ENCODE assay signal across 1 cellular context in genomic region chr4:15714616-15715015, GRCh38.
TF ChIP-seq lines count a peak whose summit lies in the region.

No MANE protein-coding gene starts in this region.

TF ChIP-seq in K562, 482 proteins besides CTCF, POLR2A, EP300 and RAD21 (continues in another document):
- TF ChIP-seq FOXO4 (CRISPR knock-in tag; IDR thresholded peaks at IDR 0.05) (no peak), MEIS2 (IDR thresholded peaks at IDR 0.05; ENCODE audit: partially characterized antibody) (peak; percentile 33), PKNOX1 (IDR thresholded peaks at IDR 0.05) (peak; percentile 24; the same call in 1 of the 2 replicates), SMARCC2 (IDR thresholded peaks at IDR 0.05; ENCODE audit: low read depth) (no peak), ZNF398 (CRISPR knock-in tag; IDR thresholded peaks at IDR 0.05) (no peak), PTBP1 (IDR thresholded peaks at IDR 0.05; ENCODE audit: low read depth, low read length) (no peak), GATAD2B (IDR thresholded peaks at IDR 0.05; ENCODE audit: borderline replicate concordance) (no peak), MGA (IDR thresholded peaks at IDR 0.05) (peak; percentile 38; the same call in 1 of the 2 replicates), ZNF592 (IDR thresholded peaks at IDR 0.05) (no peak), ZNF444 (CRISPR knock-in tag; IDR thresholded peaks at IDR 0.05) (no peak), L3MBTL2 (IDR thresholded peaks at IDR 0.05) (0 out of 2 replicates have a peak, but pooled peaks have one; percentile 20), SRSF3 (IDR thresholded peaks at IDR 0.05; ENCODE audit: insufficient read depth, low read length) (no peak), ZBTB43 (CRISPR knock-in tag; IDR thresholded peaks at IDR 0.05) (no peak), USF2 (CRISPR knock-in tag; IDR thresholded peaks at IDR 0.05) (peak; percentile 39), NCOA6 (IDR thresholded peaks at IDR 0.05) (no peak), RAD51 (IDR thresholded peaks at IDR 0.05; ENCODE audit: borderline replicate concordance, low read depth) (peak; percentile 65; the same call in 1 of the 2 replicates), DDX20 (tag; IDR thresholded peaks at IDR 0.05; ENCODE audit: low read depth) (no peak), GABPB1 (CRISPR knock-in tag; IDR thresholded peaks at IDR 0.05) (no peak), RBM25 (IDR thresholded peaks at IDR 0.05; ENCODE audit: low read depth, low read length, severe bottlenecking) (peak; percentile 51), PBX2 (CRISPR knock-in tag; IDR thresholded peaks at IDR 0.05; ENCODE audit: low read depth) (no peak), PBX2 (tag; conservative IDR thresholded peaks at IDR 0.05; ENCODE audit: low read depth) (peak; percentile 48)
